Comparison of ENCODE assay signal across 21 cellular contexts in genomic region chr15:62612183-62612733, GRCh38.
A peak's percentile ranks its signal among the peaks of the same experiment; 100 is the strongest.
DNase-seq lines count a peak whose midpoint lies in the region; ATAC-seq, FAIRE-seq and TF ChIP-seq lines count a peak whose summit lies in the region.
"Had no signal": no experiment of that assay in that cellular context is flagged by ENCODE, and none has a peak within 500 bp of the region (broad histone marks: within the 10 kb centered on the region; RNA-seq: fewer than 3 reads in every experiment).

No MANE protein-coding gene starts in this region.

- H4K20me1 ChIP-seq in SK-N-SH (ENCODE audit: insufficient read depth), result no peaks in the 10 kb centered on the region
- H4K20me1 ChIP-seq: BLaER1 treated with 17β-estradiol and CSF1 and Interleukin-3, amounts not matched to agents 10 nM and 100 nM had no signal

- TF ChIP-seq RAD21 in SK-N-SH (IDR thresholded peaks at IDR 0.05; ENCODE audit: low read length), result 0 out of 2 replicates have a peak, but pooled peaks have one; percentile 7

- peaks cover 12% of the 10 kb centered on the region; the same call in 1 of the 2 replicates for H3K79me2 ChIP-seq in SK-N-SH (ENCODE audit: insufficient read depth)

- CTCF ChIA-PET in SK-N-SH (lab: Yijun Ruan, JAX), result interaction anchor here (0.9 to 1.1 kb wide), 2 partner anchors 8 to 94 kb away, joined by 3 read pairs; no protein-coding TSS in a partner anchor

- no peak overlapping the region for H3K4ac ChIP-seq in mesenchymal stem cell (ENCODE audit: low read depth in 1 of 2, low read length in 2 of 2)

- H3K9ac ChIP-seq in SK-N-SH (no peak overlapping the region), mesenchymal stem cell (ENCODE audit: low read length) (no peak overlapping the region)
- H3K9ac ChIP-seq: BLaER1 treated with 17β-estradiol and CSF1 and Interleukin-3, amounts not matched to agents 10 nM and 100 nM had no signal

- peaks cover 21% of the 10 kb centered on the region for H3K79me1 ChIP-seq in mesenchymal stem cell (replicated peaks; ENCODE audit: low read length, poor library complexity, severe bottlenecking)

- no peak overlapping the region for H2AFZ ChIP-seq in SK-N-SH (ENCODE audit: low read depth)
- H2AFZ ChIP-seq in mesenchymal stem cell (ENCODE audit: low read depth, low read length), result no peak overlapping the region

- no peak overlapping the region for H4K8ac ChIP-seq in mesenchymal stem cell (ENCODE audit: low read length)

- no peak overlapping the region for H3K14ac ChIP-seq in mesenchymal stem cell (ENCODE audit: low read length in 2 of 2)

- peaks cover 7% of the 10 kb centered on the region for H3F3A ChIP-seq in SK-N-SH (replicated peaks; ENCODE audit: insufficient read depth)

- H3K4me2 ChIP-seq in SK-N-SH (no peak overlapping the region), mesenchymal stem cell (ENCODE audit: low read length, poor library complexity, severe bottlenecking) (peak overlapping the region; percentile 52)
- H3K4me2 ChIP-seq: A549 had no signal

- H3K36me3 ChIP-seq in SK-N-SH (replicated peaks in 1 of 2; ENCODE audit: control insufficient read depth in 1 of 2, insufficient read depth in 2 of 2, low read length in 1 of 2) (no peaks in the 10 kb centered on the region), mesenchymal stem cell (ENCODE audit: control insufficient read depth in 1 of 2, insufficient read depth in 2 of 2, low read depth in 1 of 2, low read length in 2 of 2) (peaks cover 0 to 3% of the 10 kb centered on the region in 2 experiments)
- H3K36me3 ChIP-seq: BLaER1 treated with 17β-estradiol and CSF1 and Interleukin-3, amounts not matched to agents 10 nM and 100 nM had no signal

- POLR2A ChIA-PET in SK-N-SH (lab: Yijun Ruan, JAX), result interaction anchor here (1.0 kb wide), 1 partner anchor 11 kb away, joined by 5 read pairs; no protein-coding TSS in a partner anchor

- H3K23ac ChIP-seq in mesenchymal stem cell (ENCODE audit: low read length in 2 of 2), result no peak overlapping the region

- H2BK5ac ChIP-seq in mesenchymal stem cell (ENCODE audit: low read depth, low read length, poor library complexity, severe bottlenecking), result peak overlapping the region; percentile 93

- H2BK120ac ChIP-seq in mesenchymal stem cell (ENCODE audit: low read depth, low read length), result no peak overlapping the region

- ATAC-seq in SK-N-SH treated with all-trans-retinoic acid at 6 μM for 48 hours, result no peak
- ATAC-seq: A549; CD8-positive, alpha-beta T cell had no signal

- H2BK12ac ChIP-seq in mesenchymal stem cell (ENCODE audit: low read length in 2 of 2), result no peak overlapping the region

- TF ChIP-seq EP300 in SK-N-SH (IDR thresholded peaks at IDR 0.05; ENCODE audit: borderline replicate concordance in 1 of 2, low read depth in 1 of 2, low read length in 1 of 2), result peak in 1 of 2 experiments; percentile 73; a peak in 1 of 4 replicates

- no peak overlapping the region for H3K4me3 ChIP-seq in SK-N-SH (ENCODE audit: low read depth in 2 of 2, low read length in 1 of 2)
- H3K4me3 ChIP-seq in mesenchymal stem cell (ENCODE audit: insufficient read depth in 1 of 2, low read depth in 1 of 2, low read length in 2 of 2), result no peak overlapping the region
- H3K4me3 ChIP-seq: A549; BLaER1 treated with 17β-estradiol and CSF1 and Interleukin-3, amounts not matched to agents 10 nM and 100 nM had no signal

- H3K18ac ChIP-seq in mesenchymal stem cell (ENCODE audit: low read depth in 1 of 2, low read length in 2 of 2), result no peak overlapping the region

- 66% methylated on average over 5 of the region's 5 CpGs for WGBS in SK-N-SH (ENCODE audit: low lambda C conversion rate)
- 96% methylated on average over 5 of the region's 5 CpGs for WGBS in mesenchymal stem cell

- no peaks in the 10 kb centered on the region for H3K9me2 ChIP-seq in SK-N-SH

- FAIRE-seq in RCC 7860 (lab: Jason Lieb, UNC), result no peak
- FAIRE-seq: G401.6, GM12891, GM19239 had no signal

- H3K9me3 ChIP-seq in SK-N-SH (no peaks in the 10 kb centered on the region), mesenchymal stem cell (ENCODE audit: control insufficient read depth, low read length) (no peaks in the 10 kb centered on the region)
- H3K9me3 ChIP-seq: A549; BLaER1 treated with 17β-estradiol and CSF1 and Interleukin-3, amounts not matched to agents 10 nM and 100 nM; Caco-2 had no signal

- H2AK5ac ChIP-seq in mesenchymal stem cell (ENCODE audit: low read length, severe bottlenecking), result peak overlapping the region; percentile 26

- H4K91ac ChIP-seq in mesenchymal stem cell (ENCODE audit: low read length), result no peak overlapping the region

- DNase-seq in SK-N-SH (peak; percentile 51), RCC 7860 (ENCODE audit: low spot score) (peak; percentile 10), mesenchymal stem cell (no peak), kidney glomerular epithelial cell (lab: John Stamatoyannopoulos, UW) (no peak), germinal center (ENCODE audit: low spot score) (no peak)
- no peak for DNase-seq in activated T-cell treated with anti-CD3 and anti-CD28 coated beads, Interleukin-2, amount 50 U/mL, for 48 hours
- DNase-seq: AML-193; Caco-2; Calu3; CD4-positive, alpha-beta T cell; CD8-positive, alpha-beta T cell; DMS79 treated with DMSO at 0.1 percent for 48 hours; GF-D8 had no signal

- H3K27ac ChIP-seq in SK-N-SH (ENCODE audit: low read depth in 2 of 2, low read length in 1 of 2), result peak overlapping the region in 1 of 2 experiments; percentile 94; a peak in 2 of 4 replicates
- H3K27ac ChIP-seq in mesenchymal stem cell (ENCODE audit: low read length, poor library complexity, severe bottlenecking), result peak overlapping the region; percentile 95
- H3K27ac ChIP-seq: 22Rv1; A549; BLaER1 treated with 17β-estradiol and CSF1 and Interleukin-3, amounts not matched to agents 10 nM and 100 nM; C4-2B had no signal

- TF ChIP-seq CTCF in SK-N-SH (IDR thresholded peaks at IDR 0.05), result no peak

- no peaks in the 10 kb centered on the region for H3K27me3 ChIP-seq in SK-N-SH (ENCODE audit: insufficient read depth)
- no peaks in the 10 kb centered on the region for H3K27me3 ChIP-seq in mesenchymal stem cell (ENCODE audit: control insufficient read depth in 1 of 2, insufficient read depth in 1 of 2, low read length in 2 of 2)
- H3K27me3 ChIP-seq: BLaER1 treated with 17β-estradiol and CSF1 and Interleukin-3, amounts not matched to agents 10 nM and 100 nM had no signal

- H2BK15ac ChIP-seq in mesenchymal stem cell (ENCODE audit: low read depth, poor library complexity, severe bottlenecking), result no peak overlapping the region

- H3K4me1 ChIP-seq in SK-N-SH (ENCODE audit: control insufficient read depth in 1 of 2, insufficient read depth in 2 of 2, low read depth in 1 of 2, low read length in 1 of 2) (peaks cover 6 to 39% of the 10 kb centered on the region in 2 experiments), mesenchymal stem cell (ENCODE audit: control insufficient read depth, insufficient read depth, low read depth, low read length) (peaks cover 15% of the 10 kb centered on the region)

TF ChIP-seq in SK-N-SH, 30 proteins besides CTCF, POLR2A, EP300 and RAD21 (continues in another document):
- TF ChIP-seq SMC3 (IDR thresholded peaks at IDR 0.05; ENCODE audit: low read depth, low read length) (no peak), JUND (IDR thresholded peaks at IDR 0.05) (no peak)

TF ChIP-seq in SK-N-SH treated with all-trans-retinoic acid at 6 μM for 48 hours, 23 proteins besides CTCF, POLR2A, EP300 and RAD21 (continues in another document):
- no peak for TF ChIP-seq PPARA (CRISPR knock-in tag; IDR thresholded peaks at IDR 0.05; ENCODE audit: borderline replicate concordance)
- no peak for TF ChIP-seq TCF4 (CRISPR knock-in tag; IDR thresholded peaks at IDR 0.05; ENCODE audit: borderline replicate concordance)
- no peak for TF ChIP-seq ZFP30 (CRISPR knock-in tag; IDR thresholded peaks at IDR 0.05)
- no peak for TF ChIP-seq ZNF8 (CRISPR knock-in tag; IDR thresholded peaks at IDR 0.05)
- TF ChIP-seq TSHZ2 (CRISPR knock-in tag; IDR thresholded peaks at IDR 0.05), result no peak
- TF ChIP-seq POU6F1 (CRISPR knock-in tag; IDR thresholded peaks at IDR 0.05; ENCODE audit: borderline replicate concordance, low read depth), result no peak
- no peak for TF ChIP-seq ISL1 (CRISPR knock-in tag; IDR thresholded peaks at IDR 0.05)
- no peak for TF ChIP-seq ESRRG (CRISPR knock-in tag; IDR thresholded peaks at IDR 0.05)
- no peak for TF ChIP-seq RARB (CRISPR knock-in tag; IDR thresholded peaks at IDR 0.05)
- TF ChIP-seq ZNF565 (CRISPR knock-in tag; conservative IDR thresholded peaks at IDR 0.05; ENCODE audit: low read depth), result no peak

Comparison
In these comparisons a context has a peak if more than half of its experiments do, and no peak if none do; other contexts are left out.
1. DNase-seq: peak in SK-N-SH (single experiment) and RCC 7860 (single experiment); none in mesenchymal stem cell (single experiment), kidney glomerular epithelial cell (single experiment), germinal center (single experiment) and activated T-cell treated with anti-CD3 and anti-CD28 coated beads, Interleukin-2, amount 50 U/mL, for 48 hours (0 of 2).